In genomic region chr5:149421372-149421685, GRCh38 we compare ENCODE assay signal across 19 cellular contexts. TPM values are rescaled to one million over a fixed set of nuclear protein-coding genes. Genes with fewer than 3 reads are reported as not detected.
DNase-seq lines count a peak whose midpoint lies in the region; ATAC-seq, FAIRE-seq and TF ChIP-seq lines count a peak whose summit lies in the region.
"Had no signal": no experiment of that assay in that cellular context is flagged by ENCODE, and none has a peak within 500 bp of the region (broad histone marks: within the 10 kb centered on the region; RNA-seq: fewer than 3 reads in every experiment).

No MANE protein-coding gene starts in this region.

- POLR2A ChIA-PET in activated CD4-positive, alpha-beta T cell treated with anti-CD3 and anti-CD28 coated beads for 36 hours (lab: Charles Lee) = no interaction called here
- POLR2A ChIA-PET in Caco-2 (lab: Charles Lee) = no interaction called here

- no peaks in the 10 kb centered on the region for H3K36me3 Mint-ChIP-seq in activated CD4-positive, alpha-beta T cell treated with anti-CD3 and anti-CD28 coated beads for 36 hours (ENCODE audit: low read depth)
- H3K36me3 Mint-ChIP-seq in Caco-2 (ENCODE audit: insufficient read depth, unreplicated experiment) = no peaks in the 10 kb centered on the region
- H3K36me3 Mint-ChIP-seq: activated naive CD8-positive, alpha-beta T cell treated with anti-CD3 and anti-CD28 coated beads, Interleukin-2, amount 10 ng/mL, durations not matched to agents 7 days and 5 days; stimulated activated memory B cell treated with anti-CD40 and anti-IgM and Interleukin-4, amounts not matched to agents 10 μg/mL and 1 μg/mL and 100 μg/mL, for 72 hours had no signal

- H3K27me3 ChIP-seq in left ventricle myocardium inferior (ENCODE audit: low read depth) (no peaks in the 10 kb centered on the region), psoas muscle (ENCODE audit: insufficient read depth in 3 of 3, low read length in 2 of 3) (no peaks in the 10 kb centered on the region), uterus (no peaks in the 10 kb centered on the region), Caco-2 (replicated peaks; ENCODE audit: control insufficient read depth, insufficient read depth, low read length) (no peaks in the 10 kb centered on the region)

- intact Hi-C loops in left ventricle myocardium inferior (cut with micrococcal nuclease) = loop anchor here (5.0 kb wide), 1 partner anchor 34 kb away; no protein-coding TSS in a partner anchor
- intact Hi-C loops in Right ventricle myocardium superior (cut with DNase I) = loop anchor here (5.0 kb wide), 1 partner anchor 34 kb away; no protein-coding TSS in a partner anchor
- intact Hi-C loops in kidney (cut with DNase I) = no loop called here
- intact Hi-C loops in psoas muscle (cut with DNase I) = no loop called here
- intact Hi-C loops in uterus (cut with DNase I; ENCODE audit: low total_unique reads) = no loop called here
- intact Hi-C loops in activated CD4-positive, alpha-beta T cell treated with anti-CD3 and anti-CD28 coated beads for 36 hours (cut with DNase I, micrococcal nuclease) = no loop called here
- intact Hi-C loops in Caco-2 (cut with micrococcal nuclease; ENCODE audit: unreplicated experiment) = no loop called here

- BruUV-seq in Caco-2 (replicated peaks; lab: Mats Ljungman, UMichigan) = no TSS peak

- H3K4me3 Mint-ChIP-seq in activated CD4-positive, alpha-beta T cell treated with anti-CD3 and anti-CD28 coated beads for 36 hours = no peak overlapping the region
- H3K4me3 Mint-ChIP-seq in Caco-2 (ENCODE audit: unreplicated experiment) = no peak overlapping the region
- H3K4me3 Mint-ChIP-seq: activated naive CD8-positive, alpha-beta T cell treated with anti-CD3 and anti-CD28 coated beads, Interleukin-2, amount 10 ng/mL, durations not matched to agents 7 days and 5 days; stimulated activated memory B cell treated with anti-CD40 and anti-IgM and Interleukin-4, amounts not matched to agents 10 μg/mL and 1 μg/mL and 100 μg/mL, for 72 hours had no signal

- H3K9me3 ChIP-seq in left ventricle myocardium inferior (replicated peaks) = no peaks in the 10 kb centered on the region
- H3K9me3 ChIP-seq in kidney (ENCODE audit: control insufficient read depth in 1 of 2, low read length in 2 of 2) = no peaks in the 10 kb centered on the region
- no peaks in the 10 kb centered on the region for H3K9me3 ChIP-seq in psoas muscle
- no peaks in the 10 kb centered on the region for H3K9me3 ChIP-seq in uterus
- H3K9me3 ChIP-seq in Caco-2 = no peaks in the 10 kb centered on the region

- 78 to 93% (median 87%) methylated on average over 7 of the region's 7 CpGs for WGBS in psoas muscle, 3 donors

- H3K27me3 Mint-ChIP-seq in activated CD4-positive, alpha-beta T cell treated with anti-CD3 and anti-CD28 coated beads for 36 hours = no peaks in the 10 kb centered on the region
- no peaks in the 10 kb centered on the region for H3K27me3 Mint-ChIP-seq in Caco-2 (ENCODE audit: insufficient read depth, unreplicated experiment)
- H3K27me3 Mint-ChIP-seq: activated naive CD8-positive, alpha-beta T cell treated with anti-CD3 and anti-CD28 coated beads, Interleukin-2, amount 10 ng/mL, durations not matched to agents 7 days and 5 days had no signal

- DNase-seq in left ventricle myocardium inferior = no peak
- no peak for DNase-seq in Right ventricle myocardium superior
- no peak for DNase-seq in kidney
- DNase-seq in psoas muscle = no peak
- peak in 1 of 2 donors; percentile 43 for DNase-seq in uterus
- no peak for DNase-seq in activated CD4-positive, alpha-beta T cell treated with anti-CD3 and anti-CD28 coated beads for 36 hours
- no peak for DNase-seq in Caco-2
- DNase-seq: ACHN; activated CD4-positive, CD25-positive, alpha-beta regulatory T cell; activated naive CD8-positive, alpha-beta T cell treated with anti-CD3 and anti-CD28 coated beads, Interleukin-2, amount 10 ng/mL, durations not matched to agents 7 days and 5 days; NCI-H1436 treated with DMSO at 0.1 percent for 48 hours; NCI-H510A; PC-3; stimulated activated CD4-positive, alpha-beta T cell treated with anti-CD3 and anti-CD28 coated beads, Interleukin-4, amount 100 ng/mL, for 4 hours had no signal

- peaks cover 15% of the 10 kb centered on the region for H3K4me1 Mint-ChIP-seq in activated CD4-positive, alpha-beta T cell treated with anti-CD3 and anti-CD28 coated beads for 36 hours
- H3K4me1 Mint-ChIP-seq in Caco-2 (ENCODE audit: low read depth, unreplicated experiment) = no peaks in the 10 kb centered on the region
- H3K4me1 Mint-ChIP-seq: stimulated activated memory B cell treated with anti-CD40 and anti-IgM and Interleukin-4, amounts not matched to agents 10 μg/mL and 1 μg/mL and 100 μg/mL, for 72 hours had no signal

- no peak overlapping the region for H3K9ac ChIP-seq in kidney (ENCODE audit: low read length in 2 of 2)

- FAIRE-seq in kidney (lab: Jason Lieb, UNC) = no peak

- no peak for TF ChIP-seq CTCF in left ventricle myocardium inferior (IDR thresholded peaks at IDR 0.05; ENCODE audit: borderline replicate concordance)
- TF ChIP-seq CTCF in kidney (IDR thresholded peaks at IDR 0.05; ENCODE audit: borderline replicate concordance, extremely low read depth, insufficient read depth) = no peak
- TF ChIP-seq CTCF in psoas muscle (IDR thresholded peaks at IDR 0.05) = no peak
- no peak for TF ChIP-seq CTCF in uterus (IDR thresholded peaks at IDR 0.05)
- no peak for TF ChIP-seq CTCF in Caco-2 (IDR thresholded peaks at IDR 0.05; ENCODE audit: insufficient read depth in 1 of 2, low read depth in 1 of 2, low read length in 1 of 2, severe bottlenecking in 1 of 2, unreplicated experiment in 1 of 2)

- ATAC-seq in Right ventricle myocardium superior (ENCODE audit: poor library complexity) = no peak
- ATAC-seq in psoas muscle = no peak
- ATAC-seq in activated CD4-positive, alpha-beta T cell treated with anti-CD3 and anti-CD28 coated beads for 36 hours = no peak
- ATAC-seq in HG03354 (IDR thresholded peaks at IDR 0.05; ENCODE audit: poor library complexity, severe bottlenecking, unreplicated experiment) = no peak
- ATAC-seq: PC-3; stimulated activated memory B cell treated with anti-CD40 and anti-IgM and Interleukin-4, amounts not matched to agents 10 μg/mL and 1 μg/mL and 100 μg/mL, for 72 hours had no signal

- H3K27ac ChIP-seq in left ventricle myocardium inferior (replicated peaks) (peak overlapping the region; percentile 95), kidney (ENCODE audit: low read depth in 2 of 2, low read length in 2 of 2) (peak overlapping the region; percentile 14 to 71), psoas muscle (peak overlapping the region; percentile 41), uterus (peak overlapping the region; percentile 99)

- no peaks in the 10 kb centered on the region for H3K9me3 Mint-ChIP-seq in activated CD4-positive, alpha-beta T cell treated with anti-CD3 and anti-CD28 coated beads for 36 hours (ENCODE audit: low read depth)
- no peaks in the 10 kb centered on the region for H3K9me3 Mint-ChIP-seq in Caco-2 (ENCODE audit: unreplicated experiment)
- H3K9me3 Mint-ChIP-seq: activated naive CD8-positive, alpha-beta T cell treated with anti-CD3 and anti-CD28 coated beads, Interleukin-2, amount 10 ng/mL, durations not matched to agents 7 days and 5 days; stimulated activated memory B cell treated with anti-CD40 and anti-IgM and Interleukin-4, amounts not matched to agents 10 μg/mL and 1 μg/mL and 100 μg/mL, for 72 hours had no signal

- TF ChIP-seq POLR2A in uterus (IDR thresholded peaks at IDR 0.05) = no peak

- peaks cover 13% of the 10 kb centered on the region for H3K36me3 ChIP-seq in left ventricle myocardium inferior
- H3K36me3 ChIP-seq in kidney (ENCODE audit: control insufficient read depth in 1 of 2, insufficient read depth in 2 of 2, low read length in 2 of 2) = no peaks in the 10 kb centered on the region
- peaks cover 0 to 3% of the 10 kb centered on the region in 2 donors for H3K36me3 ChIP-seq in psoas muscle (ENCODE audit: insufficient read depth in 1 of 2, low read depth in 1 of 2)
- H3K36me3 ChIP-seq in uterus = no peaks in the 10 kb centered on the region
- H3K36me3 ChIP-seq in Caco-2 (ENCODE audit: control insufficient read depth, insufficient read depth, low read length) = no peaks in the 10 kb centered on the region

- H3K4me1 ChIP-seq in left ventricle myocardium inferior (peaks cover 98% of the 10 kb centered on the region), kidney (ENCODE audit: control insufficient read depth in 1 of 2, insufficient read depth in 1 of 2, low read depth in 1 of 2, low read length in 2 of 2) (peaks cover 4 to 20% of the 10 kb centered on the region in 2 donors), psoas muscle (peaks cover 10% of the 10 kb centered on the region), uterus (peaks cover 18 to 19% of the 10 kb centered on the region in 2 donors), Caco-2 (no peaks in the 10 kb centered on the region)

- H3K4me3 ChIP-seq in left ventricle myocardium inferior = peak overlapping the region; percentile 19
- no peak overlapping the region for H3K4me3 ChIP-seq in kidney (ENCODE audit: low read length in 2 of 2)
- no peak overlapping the region for H3K4me3 ChIP-seq in psoas muscle
- H3K4me3 ChIP-seq in uterus = no peak overlapping the region
- H3K4me3 ChIP-seq in Caco-2 (ENCODE audit: low read depth, low read length) = no peak overlapping the region

- CTCF ChIA-PET in activated CD4-positive, alpha-beta T cell treated with anti-CD3 and anti-CD28 coated beads for 36 hours (lab: Charles Lee) = interaction anchor here (1.2 to 1.6 kb wide), 2 partner anchors 15 to 40 kb away, joined by 3 to 4 read pairs; no protein-coding TSS in a partner anchor
- CTCF ChIA-PET in Caco-2 (lab: Charles Lee) = no interaction called here

- no peak overlapping the region for H3K27ac Mint-ChIP-seq in activated CD4-positive, alpha-beta T cell treated with anti-CD3 and anti-CD28 coated beads for 36 hours
- no peak overlapping the region for H3K27ac Mint-ChIP-seq in Caco-2 (ENCODE audit: unreplicated experiment)
- H3K27ac Mint-ChIP-seq: activated naive CD8-positive, alpha-beta T cell treated with anti-CD3 and anti-CD28 coated beads, Interleukin-2, amount 10 ng/mL, durations not matched to agents 7 days and 5 days; stimulated activated memory B cell treated with anti-CD40 and anti-IgM and Interleukin-4, amounts not matched to agents 10 μg/mL and 1 μg/mL and 100 μg/mL, for 72 hours had no signal

RNA-seq across cellular contexts. Expression of gene IL17B, which starts 42.2 kb away (rescaled TPM):
- total RNA-seq in left ventricle myocardium inferior (not detected), Right ventricle myocardium superior (not detected), kidney (1.4 TPM), psoas muscle (under 1 TPM in 1 of 4 donors, not detected in 3; 0.58 TPM), uterus (1 to 10 TPM in 2 of 4 donors, not detected in 2; 1.6 to 2.3 TPM), Caco-2 (2022) (not detected in 2 replicates)
- polyA plus RNA-seq in kidney (ENCODE audit: insufficient read depth, low read depth, low replicate concordance) (4.7 TPM), psoas muscle (under 1 TPM in 2 of 3 donors, not detected in 1; 0.08 to 0.42 TPM)
- total RNA-seq in activated CD4-positive, alpha-beta T cell treated with anti-CD3 and anti-CD28 coated beads for 36 hours = not detected
- total RNA-seq: activated naive CD8-positive, alpha-beta T cell treated with anti-CD3 and anti-CD28 coated beads, Interleukin-2, amount 10 ng/mL, durations not matched to agents 7 days and 5 days; epithelial cell of proximal tubule; mesenteric fat pad; PC-3; pulmonary artery endothelial cell had no signal

Comparison
In these comparisons a context has a peak if more than half of its experiments do, and no peak if none do; other contexts are left out.
1. H3K27ac ChIP-seq: peak in every context shown above with its lines; median percentile 99 in uterus; 95 in left ventricle myocardium inferior; 42 in kidney; 41 in psoas muscle.
2. intact Hi-C loops: an anchor here in left ventricle myocardium inferior (5.0 kb wide) and Right ventricle myocardium superior (5.0 kb wide); none called in kidney, psoas muscle, uterus, activated CD4-positive, alpha-beta T cell treated with anti-CD3 and anti-CD28 coated beads for 36 hours and Caco-2.